ENCODE assay signal across 20 cellular contexts in the genomic region with DNA sequence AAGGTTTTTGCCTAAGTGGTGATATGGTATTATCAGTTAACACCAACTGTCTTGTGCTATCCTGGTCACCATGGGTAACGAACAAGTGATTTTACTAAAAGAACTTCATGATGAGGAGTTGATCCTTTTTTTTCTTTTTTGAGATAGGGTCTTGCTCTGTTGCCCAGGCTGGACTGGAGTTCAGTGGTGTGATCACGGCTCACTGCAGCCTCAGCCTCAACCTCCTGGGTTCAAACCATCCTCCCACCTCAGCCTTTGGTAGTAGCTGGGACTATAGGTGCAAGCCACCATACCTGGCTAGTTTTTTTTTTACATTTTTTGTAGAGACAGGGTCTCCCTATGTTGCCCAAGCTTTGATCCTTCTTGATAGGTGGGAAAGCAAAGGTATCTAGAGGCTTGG.
"Had no signal": no experiment of that assay in that cellular context is flagged by ENCODE, and none has a peak within 500 bp of the region (broad histone marks: within the 10 kb centered on the region; RNA-seq: fewer than 3 reads in every experiment).

No MANE protein-coding gene starts in this region.

- ATAC-seq: foreskin keratinocyte; heart right ventricle; naive thymus-derived CD4-positive, alpha-beta T cell had no signal

- H3K4me3 ChIP-seq: esophagus muscularis mucosa, heart right ventricle, neural progenitor cell, right atrium auricular region, tibial nerve had no signal

- H3K9me3 ChIP-seq: esophagus muscularis mucosa, heart right ventricle, right atrium auricular region, tibial nerve had no signal

- H3K27me3 Mint-ChIP-seq: activated B cell treated with CpG ODN at 0.5 μM for 24 hours; central memory CD8-positive, alpha-beta T cell; dendritic cell treated with granulocyte-macrophage colony-stimulating factor and Interleukin-4, amounts not matched to agents 40 ng/mL and 50 ng/mL, for 4 days; naive thymus-derived CD4-positive, alpha-beta T cell had no signal

- H3K4me2 ChIP-seq: neural progenitor cell had no signal

- H3K27me3 ChIP-seq: esophagus muscularis mucosa, foreskin keratinocyte, heart right ventricle, neural progenitor cell, right atrium auricular region, tibial nerve had no signal

- H3K27ac Mint-ChIP-seq: activated B cell treated with CpG ODN at 0.5 μM for 24 hours; dendritic cell treated with granulocyte-macrophage colony-stimulating factor and Interleukin-4, amounts not matched to agents 40 ng/mL and 50 ng/mL, for 4 days; endodermal cell; mesothelial cell of epicardium; neural progenitor cell; T-helper 2 cell treated with Interferon-gamma antibody and Interleukin-4, amounts not matched to agents 5 μg/mL and 100 μg/mL, for 36 hours had no signal

- H3K9me3 Mint-ChIP-seq: activated B cell treated with CpG ODN at 0.5 μM for 24 hours; central memory CD8-positive, alpha-beta T cell; dendritic cell treated with granulocyte-macrophage colony-stimulating factor and Interleukin-4, amounts not matched to agents 40 ng/mL and 50 ng/mL, for 4 days; endodermal cell; mesothelial cell of epicardium; naive thymus-derived CD4-positive, alpha-beta T cell; neural progenitor cell; T-helper 2 cell treated with Interferon-gamma antibody and Interleukin-4, amounts not matched to agents 5 μg/mL and 100 μg/mL, for 36 hours had no signal

- H3K27ac ChIP-seq: esophagus muscularis mucosa, foreskin keratinocyte, heart right ventricle, neural progenitor cell, right atrium auricular region, tibial nerve had no signal

- DNase-seq: activated B cell treated with CpG ODN at 0.5 μM for 24 hours; activated CD4-positive, alpha-beta T cell treated with anti-CD3 and anti-CD28 coated beads, Interleukin-2, amount 50 U/mL, for 4 hours; activated naive CD4-positive, alpha-beta T cell treated with Interleukin-2 at 50 U/mL for 16 hours; activated T-cell treated with anti-CD3 and anti-CD28 coated beads for 4 hours; endodermal cell; foreskin keratinocyte; heart right ventricle; naive thymus-derived CD4-positive, alpha-beta T cell; occipital lobe; stimulated activated CD4-positive, alpha-beta T cell treated with anti-CD3 and anti-CD28 coated beads, Interleukin-15, amount 100 ng/mL, for 24 hours; stimulated activated CD4-positive, alpha-beta T cell treated with anti-CD3 and anti-CD28 coated beads, Interleukin-2, amount 100 ng/mL, for 24 hours; stimulated activated naive CD4-positive, alpha-beta T cell treated with Interleukin-2 at 50 U/mL for 16 hours had no signal

- H2AFZ ChIP-seq: neural progenitor cell had no signal

- H3K9ac ChIP-seq: neural progenitor cell had no signal

- H3K4me3 Mint-ChIP-seq: activated B cell treated with CpG ODN at 0.5 μM for 24 hours; central memory CD8-positive, alpha-beta T cell; dendritic cell treated with granulocyte-macrophage colony-stimulating factor and Interleukin-4, amounts not matched to agents 40 ng/mL and 50 ng/mL, for 4 days; endodermal cell; mesothelial cell of epicardium; neural progenitor cell; T-helper 2 cell treated with Interferon-gamma antibody and Interleukin-4, amounts not matched to agents 5 μg/mL and 100 μg/mL, for 36 hours had no signal
